ENCODE assay signal across 27 cellular contexts in genomic region chr10:90229486-90229885, GRCh38.
"Had no signal": no experiment of that assay in that cellular context is flagged by ENCODE, and none has a peak within 500 bp of the region (broad histone marks: within the 10 kb centered on the region; RNA-seq: fewer than 3 reads in every experiment).

No MANE protein-coding gene starts in this region.

- DNase-seq: activated B cell treated with CpG ODN at 0.5 μM for 24 hours; activated CD4-positive, alpha-beta memory T cell treated with anti-CD3 and anti-CD28 coated beads for 36 hours; activated CD4-positive, alpha-beta T cell treated with anti-CD3 and anti-CD28 coated beads for 4 hours; activated CD4-positive, alpha-beta T cell treated with anti-CD3 and anti-CD28 coated beads, Interleukin-2, amount 10 ng/mL, durations not matched to agents 24 days and 14 days; activated CD4-positive, alpha-beta T cell treated with anti-CD3 and anti-CD28 coated beads, Interleukin-2, amount 50 U/mL, for 1 hour; activated CD4-positive, alpha-beta T cell treated with anti-CD3 and anti-CD28 coated beads, Interleukin-2, amount 50 U/mL, for 4 hours; activated CD4-positive, CD25-positive, alpha-beta regulatory T cell treated with anti-CD3 and anti-CD28 coated beads, Interleukin-2, amount 50 U/mL, for 72 hours; activated CD8-positive, alpha-beta memory T cell treated with anti-CD3 and anti-CD28 coated beads, Interleukin-2, amount 50 U/mL, for 4 hours; activated CD8-positive, alpha-beta T cell treated with anti-CD3 and anti-CD28 coated beads for 36 hours; activated effector memory CD4-positive, alpha-beta T cell treated with anti-CD3 and anti-CD28 coated beads, Interleukin-2, amount 50 U/mL, for 16 hours; activated naive CD4-positive, alpha-beta T cell treated with anti-CD3 and anti-CD28 coated beads, Interleukin-2, amount 10 ng/mL, durations not matched to agents 7 days and 5 days; activated naive CD4-positive, alpha-beta T cell treated with Interleukin-2 at 50 U/mL for 16 hours; activated naive CD8-positive, alpha-beta T cell treated with anti-CD3 and anti-CD28 coated beads, Interleukin-2, amount 10 ng/mL, durations not matched to agents 7 days and 5 days; activated naive CD8-positive, alpha-beta T cell treated with anti-CD3 and anti-CD28 coated beads, Interleukin-2, amount 50 U/mL, for 24 hours; activated T-cell treated with anti-CD3 and anti-CD28 coated beads for 4 hours; activated T-cell treated with anti-CD3 and anti-CD28 coated beads, Interleukin-2, amount 50 U/mL, for 1 hour; activated T-cell treated with anti-CD3 and anti-CD28 coated beads, Interleukin-2, amount 50 U/mL, for 4 hours; activated T-cell treated with anti-CD3 and anti-CD28 coated beads, Interleukin-2, amount 50 U/mL, for 72 hours; amygdala; anterior cingulate cortex; central memory CD4-positive, alpha-beta T cell; T-helper 1 cell; T-helper 2 cell; T-helper 9 cell had no signal

- H3K4me3 ChIP-seq: ascending aorta had no signal

- H3K36me3 ChIP-seq: ascending aorta had no signal

- H3K4me1 ChIP-seq: ascending aorta had no signal

- H3K27ac ChIP-seq: ascending aorta, VCaP had no signal

- H3K9me3 ChIP-seq: ascending aorta had no signal

- ATAC-seq: activated CD8-positive, alpha-beta T cell treated with anti-CD3 and anti-CD28 coated beads for 36 hours; activated naive CD8-positive, alpha-beta T cell treated with anti-CD3 and anti-CD28 coated beads, Interleukin-2, amount 50 U/mL, for 24 hours; activated T-cell treated with anti-CD3 and anti-CD28 coated beads, Interleukin-2, amount 50 U/mL, for 4 hours; activated T-cell treated with anti-CD3 and anti-CD28 coated beads, Interleukin-2, amount 50 U/mL, for 72 hours; activated T-helper 17 cell treated with anti-CD3 and anti-CD28 coated beads, Interleukin-2, amount 50 U/mL, for 72 hours had no signal

- H3K27me3 ChIP-seq: ascending aorta had no signal
